ENCODE assay signal across 8 cellular contexts in the genomic region with DNA sequence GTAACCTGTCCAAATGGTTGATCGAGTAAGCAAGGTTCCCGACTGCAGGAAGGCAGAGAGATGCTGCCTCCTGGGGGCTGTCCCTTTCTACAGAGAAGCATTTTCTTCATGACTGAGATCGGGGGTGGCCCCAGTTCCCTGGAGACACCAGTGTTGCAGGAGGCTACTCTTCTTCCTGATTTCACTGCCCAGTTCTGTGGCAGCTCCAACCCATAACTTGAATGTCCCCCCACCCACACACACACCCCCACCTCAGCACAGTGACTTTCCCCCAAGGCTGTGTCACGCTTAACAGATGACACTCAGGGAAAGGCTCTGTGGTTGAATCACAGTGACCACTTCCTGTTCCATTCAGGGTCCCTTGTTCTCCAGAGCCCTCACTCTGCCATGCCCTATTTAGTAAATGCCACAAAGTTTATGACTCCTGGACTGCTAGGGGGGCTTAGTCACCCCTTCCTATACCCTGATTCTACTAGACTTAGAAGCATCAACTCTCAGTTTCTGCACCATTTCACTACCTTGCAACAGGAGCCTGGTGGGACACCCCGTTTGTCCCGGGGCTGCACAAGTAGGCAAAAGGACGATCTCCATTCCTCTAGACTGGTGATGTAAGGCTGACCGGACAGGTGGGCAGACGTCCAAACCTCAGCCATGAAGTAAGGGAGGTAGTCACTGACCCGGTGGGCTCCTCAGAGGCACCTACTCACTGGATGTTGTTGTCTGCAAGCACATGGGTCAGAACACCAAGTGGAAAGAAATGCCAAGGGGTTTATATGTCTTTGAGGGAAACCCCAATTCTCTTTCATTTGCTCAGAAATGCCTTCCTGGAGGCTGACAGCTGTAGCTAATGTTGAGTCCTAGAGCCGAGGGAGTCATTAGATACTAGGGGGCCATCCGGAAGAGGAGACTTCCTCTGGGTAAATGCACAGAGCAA. TPM values are rescaled to one million over a fixed set of nuclear protein-coding genes. Genes with fewer than 3 reads are reported as not detected.
DNase-seq lines count a peak whose midpoint lies in the region; ATAC-seq, FAIRE-seq and TF ChIP-seq lines count a peak whose summit lies in the region.

No MANE protein-coding gene starts in this region.

- peak overlapping the region; percentile 24 for H3K4me3 Mint-ChIP-seq in activated CD8-positive, alpha-beta T cell treated with anti-CD3 and anti-CD28 coated beads for 36 hours

- peak; percentile 95 for FAIRE-seq in GM12892 (lab: Jason Lieb, UNC)

- H3K36me3 Mint-ChIP-seq in activated CD8-positive, alpha-beta T cell treated with anti-CD3 and anti-CD28 coated beads for 36 hours (ENCODE audit: low read depth): no peaks in the 10 kb centered on the region

- H3F3A ChIP-seq in MM.1S (ENCODE audit: insufficient read depth, low read length): peaks cover 10% of the 10 kb centered on the region; the same call in 1 of the 2 replicates

- RAD21 ChIA-PET in HCT116 (lab: Charles Lee; ENCODE audit: low non-redundant PET in 1 of 2, low total read pairs in 2 of 2, uncharacterized antibody in 2 of 2, unreplicated experiment in 2 of 2): no interaction called here

- peaks cover 46% of the 10 kb centered on the region for H3K4me1 Mint-ChIP-seq in activated CD8-positive, alpha-beta T cell treated with anti-CD3 and anti-CD28 coated beads for 36 hours (ENCODE audit: low read depth)

- peak overlapping the region; percentile 90 for H3K27ac Mint-ChIP-seq in activated CD8-positive, alpha-beta T cell treated with anti-CD3 and anti-CD28 coated beads for 36 hours

- H3K4me1 ChIP-seq in HCT116 (ENCODE audit: control insufficient read depth in 1 of 2, insufficient read depth in 2 of 2, low read length in 2 of 2) (peaks cover 31 to 44% of the 10 kb centered on the region in 2 experiments), MM.1S (ENCODE audit: low read length) (peaks cover 26% of the 10 kb centered on the region)

- H3K4me2 ChIP-seq in HCT116 (ENCODE audit: low read length): peak overlapping the region; percentile 75
- H3K4me2 ChIP-seq in MM.1S (ENCODE audit: low read depth, low read length): peak overlapping the region; percentile 51; the same call in 1 of the 2 replicates

- peak in 2 of 3 experiments; percentile 41 to 56; a peak in 3 of 6 replicates for TF ChIP-seq CTCF in HCT116 (IDR thresholded peaks at IDR 0.05 in 2 of 3, conservative IDR thresholded peaks at IDR 0.05 in 1 of 3; ENCODE audit: borderline replicate concordance in 1 of 3, insufficient read depth in 1 of 3, low read depth in 2 of 3, low read length in 2 of 3)
- peak; percentile 42 for TF ChIP-seq CTCF in MM.1S (IDR thresholded peaks at IDR 0.05; ENCODE audit: low read length)
- no peak for TF ChIP-seq CTCF in activated CD8-positive, alpha-beta T cell treated with anti-CD3 and anti-CD28 coated beads for 36 hours (IDR thresholded peaks at IDR 0.05)

- H3K79me2 ChIP-seq in HCT116 (ENCODE audit: insufficient read depth, low read length) (no peaks in the 10 kb centered on the region), MM.1S (ENCODE audit: low read length) (no peaks in the 10 kb centered on the region)

- no peaks in the 10 kb centered on the region for H3K27me3 Mint-ChIP-seq in activated CD8-positive, alpha-beta T cell treated with anti-CD3 and anti-CD28 coated beads for 36 hours

- peak overlapping the region; percentile 43 for H3K9ac ChIP-seq in HCT116 (ENCODE audit: low read length)
- H3K9ac ChIP-seq in MM.1S (ENCODE audit: low read length): no peak overlapping the region

- no peaks in the 10 kb centered on the region for H3K9me3 Mint-ChIP-seq in activated CD8-positive, alpha-beta T cell treated with anti-CD3 and anti-CD28 coated beads for 36 hours

- peak; percentile 71 for ATAC-seq in HCT116
- ATAC-seq in activated CD8-positive, alpha-beta T cell treated with anti-CD3 and anti-CD28 coated beads for 36 hours: peak; percentile 92

- DNase-seq in GM12892 (ENCODE audit: insufficient read length) (no peak), HCT116 (ENCODE audit: low read depth, low spot score) (no peak), MM.1S (peak; percentile 53), fibroblast of peridontal ligament (ENCODE audit: extremely low read depth) (peak; percentile 59), ureter (ENCODE audit: low spot score) (no peak), NCI-H2029 treated with DMSO at 0.1 percent for 48 hours (lab: John Stamatoyannopoulos, UW) (no peak)
- DNase-seq in activated CD8-positive, alpha-beta T cell treated with anti-CD3 and anti-CD28 coated beads for 36 hours: peak; percentile 95
- peak; percentile 60 to 76 (median 73) for DNase-seq in stimulated activated CD4-positive, alpha-beta T cell treated with anti-CD3 and anti-CD28 coated beads, Interleukin-12 subunit alpha, Interleukin-12 subunit beta, amount 100 ng/mL, for 48 hours (ENCODE audit: low read depth in 2 of 3, low spot score in 1 of 3)

- CTCF ChIA-PET in HCT116 (lab: Charles Lee): no interaction called here
- CTCF ChIA-PET in activated CD8-positive, alpha-beta T cell treated with anti-CD3 and anti-CD28 coated beads for 36 hours (lab: Charles Lee): interaction anchor here (1.1 to 2.6 kb wide), 5 partner anchors 11 to 225 kb away, joined by 3 to 20 read pairs (median 4); no protein-coding TSS in a partner anchor

- intact Hi-C loops in HCT116 (cut with micrococcal nuclease): loop anchor here (10.0 kb wide), 1 partner anchor 121 kb away; no protein-coding TSS in a partner anchor
- intact Hi-C loops in activated CD8-positive, alpha-beta T cell treated with anti-CD3 and anti-CD28 coated beads for 36 hours (cut with micrococcal nuclease): loop anchor here (1.0 to 2.0 kb wide), 2 partner anchors 39 to 122 kb away; partner anchors contain the start of gene DUSP5

- POLR2A ChIA-PET in HCT116 (lab: Charles Lee): no interaction called here
- POLR2A ChIA-PET in activated CD8-positive, alpha-beta T cell treated with anti-CD3 and anti-CD28 coated beads for 36 hours (lab: Charles Lee): interaction anchor here (1.0 to 3.8 kb wide), 2 partner anchors 24 to 33 kb away, joined by 5 to 13 read pairs; no protein-coding TSS in a partner anchor

- H4K20me1 ChIP-seq in HCT116 (ENCODE audit: insufficient read depth) (no peaks in the 10 kb centered on the region), MM.1S (ENCODE audit: insufficient read depth, low read length) (no peaks in the 10 kb centered on the region)

- H3K27ac ChIP-seq in HCT116 (ENCODE audit: low read depth, low read length) (peak overlapping the region; percentile 12; the same call in 1 of the 2 replicates), MM.1S (ENCODE audit: low read length) (peak overlapping the region; percentile 10; the same call in 1 of the 2 replicates)

- H3K36me3 ChIP-seq in HCT116 (ENCODE audit: control insufficient read depth in 1 of 2, insufficient read depth in 2 of 2, low read length in 2 of 2) (no peaks in the 10 kb centered on the region), MM.1S (replicated peaks; ENCODE audit: insufficient read depth, low read length) (no peaks in the 10 kb centered on the region)

- H3K4me3 ChIP-seq in HCT116 (replicated peaks in 1 of 2; ENCODE audit: low read depth in 1 of 2, low read length in 2 of 2) (peak overlapping the region; percentile 8 to 31; a peak in 3 of 4 replicates), MM.1S (ENCODE audit: low read length) (no peak overlapping the region)

- H2AFZ ChIP-seq in HCT116 (ENCODE audit: low read depth, low read length, poor library complexity, severe bottlenecking) (peak overlapping the region; percentile 28), MM.1S (ENCODE audit: low read length) (no peak overlapping the region)

- no peaks in the 10 kb centered on the region for H3K9me3 ChIP-seq in HCT116 (ENCODE audit: control insufficient read depth in 1 of 2, insufficient read depth in 1 of 2, low read depth in 1 of 2, low read length in 2 of 2)
- no peaks in the 10 kb centered on the region for H3K9me3 ChIP-seq in MM.1S (replicated peaks; ENCODE audit: insufficient read depth, low read length)

- TF ChIP-seq RAD21 in HCT116 (IDR thresholded peaks at IDR 0.05; ENCODE audit: low read depth): no peak

- BruUV-seq in HCT116 (replicated peaks; lab: Mats Ljungman, UMichigan): no TSS peak

- H3K27me3 ChIP-seq in HCT116 (ENCODE audit: insufficient read depth, low read length): no peaks in the 10 kb centered on the region
- no peaks in the 10 kb centered on the region for H3K27me3 ChIP-seq in MM.1S (replicated peaks; ENCODE audit: insufficient read depth, low read length)

- TF ChIP-seq POLR2A in GM12892 (IDR thresholded peaks at IDR 0.05; ENCODE audit: low read depth, low read length) (no peak), HCT116 (IDR thresholded peaks at IDR 0.05; ENCODE audit: borderline replicate concordance, extremely low read depth, insufficient read depth, insufficient read length) (no peak)

- H3K9me2 ChIP-seq in HCT116 (ENCODE audit: insufficient read depth) (no peaks in the 10 kb centered on the region), MM.1S (replicated peaks; ENCODE audit: insufficient read depth, low read length) (no peaks in the 10 kb centered on the region)

TF ChIP-seq in HCT116, 20 proteins besides CTCF, POLR2A, EP300 and RAD21 (continues in another document):
- TF ChIP-seq SRF (IDR thresholded peaks at IDR 0.05; ENCODE audit: low read depth) (no peak), YY1 (IDR thresholded peaks at IDR 0.05; ENCODE audit: extremely low read depth, insufficient replicate concordance, low read depth, low read length) (no peak), SIN3A (IDR thresholded peaks at IDR 0.05; ENCODE audit: low read depth) (no peak), EZH2phosphoT487 (IDR thresholded peaks at IDR 0.05; ENCODE audit: borderline replicate concordance) (no peak), ELF1 (IDR thresholded peaks at IDR 0.05; ENCODE audit: borderline replicate concordance, low read depth) (no peak)
- TF ChIP-seq, protein P1, sequence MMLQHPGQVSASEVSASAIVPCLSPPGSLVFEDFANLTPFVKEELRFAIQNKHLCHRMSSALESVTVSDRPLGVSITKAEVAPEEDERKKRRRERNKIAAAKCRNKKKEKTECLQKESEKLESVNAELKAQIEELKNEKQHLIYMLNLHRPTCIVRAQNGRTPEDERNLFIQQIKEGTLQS (IDR thresholded peaks at IDR 0.05): no peak

RNA-seq across cellular contexts. Expression of gene SMC3, which starts 31.3 kb away (rescaled TPM):
- polyA plus RNA-seq in GM12892 (2012; ENCODE audit: missing spikeins): 55.8 TPM
- total RNA-seq in HCT116 (2021; ENCODE audit: unreplicated experiment) (64.3 TPM), ureter (30.2 TPM)
- polyA plus RNA-seq in HCT116 (2012): 18.2 and 27.6 TPM in 2 replicates
- 10 to 100 TPM; 69.7 to 71.2 TPM for total RNA-seq in activated CD8-positive, alpha-beta T cell treated with anti-CD3 and anti-CD28 coated beads for 36 hours

RNA-seq across cellular contexts. Expression of gene DUSP5, which starts 38.5 kb away (rescaled TPM):
- 59.6 TPM for polyA plus RNA-seq in GM12892 (2012; ENCODE audit: missing spikeins)
- total RNA-seq in HCT116 (2021; ENCODE audit: unreplicated experiment) (137 TPM), ureter (14.3 TPM)
- polyA plus RNA-seq in HCT116 (2012): 199 and 315 TPM in 2 replicates
- total RNA-seq in activated CD8-positive, alpha-beta T cell treated with anti-CD3 and anti-CD28 coated beads for 36 hours: 10 to 100 TPM; 49.4 to 50.8 TPM

Comparison
In these comparisons a context has a peak if more than half of its experiments do, and no peak if none do; other contexts are left out.
1. DNase-seq: peak in MM.1S (single experiment), activated CD8-positive, alpha-beta T cell treated with anti-CD3 and anti-CD28 coated beads for 36 hours (single experiment), fibroblast of peridontal ligament (single experiment) and stimulated activated CD4-positive, alpha-beta T cell treated with anti-CD3 and anti-CD28 coated beads, Interleukin-12 subunit alpha, Interleukin-12 subunit beta, amount 100 ng/mL, for 48 hours (3 of 3); none in GM12892 (single experiment), HCT116 (single experiment), ureter (single experiment) and NCI-H2029 treated with DMSO at 0.1 percent for 48 hours (single experiment).